Comparison of ENCODE assay signal across 23 cellular contexts in the genomic region with DNA sequence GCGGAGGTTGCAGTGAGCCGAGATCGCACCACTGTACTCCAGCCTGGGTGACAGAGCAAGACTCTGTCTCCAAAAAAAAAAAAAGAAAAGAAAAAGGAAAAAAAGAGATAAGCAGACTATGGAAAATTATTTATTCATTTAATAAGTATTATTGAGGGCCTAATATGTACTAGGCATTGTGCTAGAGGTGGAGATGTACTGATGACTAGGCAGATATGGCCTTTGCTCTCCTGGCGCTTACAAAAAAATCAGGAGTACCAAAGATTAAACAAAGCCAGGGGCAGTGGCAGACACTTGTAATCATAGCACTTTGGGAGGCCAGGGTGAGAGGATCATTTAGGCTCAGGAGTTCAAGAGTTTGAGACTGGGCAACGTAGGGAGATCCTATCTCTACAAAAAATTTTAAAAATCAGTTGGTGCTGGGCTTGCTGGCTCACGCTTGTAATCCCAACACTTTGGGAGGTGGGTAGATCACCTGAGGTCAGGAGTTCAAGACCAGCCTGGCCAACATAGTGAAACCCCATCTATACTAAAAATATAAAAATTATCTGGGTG. TPM values are rescaled to one million over a fixed set of nuclear protein-coding genes. Genes with fewer than 3 reads are reported as not detected.
DNase-seq lines count a peak whose midpoint lies in the region; ATAC-seq and TF ChIP-seq lines count a peak whose summit lies in the region.
"Had no signal": no experiment of that assay in that cellular context is flagged by ENCODE, and none has a peak within 500 bp of the region (broad histone marks: within the 10 kb centered on the region; RNA-seq: fewer than 3 reads in every experiment).

No MANE protein-coding gene starts in this region.

- no peak for TF ChIP-seq CTCF in HEK293 (tag by site-specific recombination; IDR thresholded peaks at IDR 0.05)

- H3K9me3 Mint-ChIP-seq in stimulated activated naive B cell treated with anti-CD40 and anti-IgM and Interleukin-4, amounts not matched to agents 10 μg/mL and 1 μg/mL and 100 μg/mL, for 72 hours, result peaks cover 0 to under 1% of the 10 kb centered on the region in 2 donors

- CTCF ChIA-PET in HEK293 (lab: Yijun Ruan, JAX), result interaction anchor here (0.6 kb wide), 1 partner anchor 194 kb away, joined by 3 read pairs; no protein-coding TSS in a partner anchor

- DNase-seq in T-helper 17 cell, result no peak
- DNase-seq in stimulated activated naive B cell treated with anti-CD40 and anti-IgM and Interleukin-4, amounts not matched to agents 10 μg/mL and 1 μg/mL and 100 μg/mL, for 72 hours, result no peak
- no peak for DNase-seq in activated naive CD4-positive, alpha-beta T cell treated with Interleukin-2 at 50 U/mL for 16 hours
- DNase-seq: 8988T; ACHN; BE2C; C1 segment of cervical spinal cord; CD4-positive, alpha-beta memory T cell; CD4-positive, CD25-positive, alpha-beta regulatory T cell; CD8-positive, alpha-beta memory T cell; COR-L47; DMS 273 treated with DMSO at 0.1 percent for 48 hours; DMS153; DMS53; DMS79; DND-41; EL; GDM1 had no signal

- H3K27ac ChIP-seq in HEK293 (ENCODE audit: extremely low read depth, low read depth, low read length), result no peak overlapping the region
- H3K27ac ChIP-seq: BLaER1 had no signal

- ATAC-seq in T-helper 17 cell (no peak), HG02970 (IDR thresholded peaks at IDR 0.05; ENCODE audit: low FRiP score, unreplicated experiment) (no peak)
- no peak for ATAC-seq in stimulated activated naive B cell treated with anti-CD40 and anti-IgM and Interleukin-4, amounts not matched to agents 10 μg/mL and 1 μg/mL and 100 μg/mL, for 72 hours (replicated peaks)
- ATAC-seq: GM12878 had no signal

- H3K27ac Mint-ChIP-seq in T-helper 17 cell, result peak overlapping the region; percentile 27
- peak overlapping the region; percentile 31 for H3K27ac Mint-ChIP-seq in stimulated activated naive B cell treated with anti-CD40 and anti-IgM and Interleukin-4, amounts not matched to agents 10 μg/mL and 1 μg/mL and 100 μg/mL, for 72 hours
- H3K27ac Mint-ChIP-seq: CD4-positive, alpha-beta memory T cell; CD4-positive, CD25-positive, alpha-beta regulatory T cell had no signal

- H3K9me3 ChIP-seq in HEK293 (ENCODE audit: control insufficient read depth, insufficient read depth, low read depth, low read length) (no peaks in the 10 kb centered on the region), T-helper 17 cell (ENCODE audit: control insufficient read depth, low read length, poor library complexity, severe bottlenecking) (no peaks in the 10 kb centered on the region)
- H3K9me3 ChIP-seq: BE2C, BLaER1 had no signal

- POLR2A ChIA-PET in HEK293 (lab: Yijun Ruan, JAX), result interaction anchor here (0.6 kb wide), 1 partner anchor 143 kb away, joined by 3 read pairs; no protein-coding TSS in a partner anchor

- H3K4me3 Mint-ChIP-seq in T-helper 17 cell, result no peak overlapping the region
- no peak overlapping the region for H3K4me3 Mint-ChIP-seq in stimulated activated naive B cell treated with anti-CD40 and anti-IgM and Interleukin-4, amounts not matched to agents 10 μg/mL and 1 μg/mL and 100 μg/mL, for 72 hours
- H3K4me3 Mint-ChIP-seq: CD4-positive, alpha-beta memory T cell; CD4-positive, CD25-positive, alpha-beta regulatory T cell; CD8-positive, alpha-beta memory T cell had no signal

- H3K36me3 ChIP-seq in HEK293 (ENCODE audit: control insufficient read depth in 2 of 2, insufficient read depth in 1 of 2, low read length in 2 of 2), result no peaks in the 10 kb centered on the region
- H3K36me3 ChIP-seq: BE2C, BLaER1 had no signal

- H3K4me1 Mint-ChIP-seq in T-helper 17 cell, result peaks cover 3% of the 10 kb centered on the region
- H3K4me1 Mint-ChIP-seq in stimulated activated naive B cell treated with anti-CD40 and anti-IgM and Interleukin-4, amounts not matched to agents 10 μg/mL and 1 μg/mL and 100 μg/mL, for 72 hours, result no peaks in the 10 kb centered on the region
- H3K4me1 Mint-ChIP-seq: CD14-positive monocyte had no signal

- H3K4me3 ChIP-seq in HEK293 (ENCODE audit: low read depth, low read length), result no peak overlapping the region
- H3K4me3 ChIP-seq: BLaER1, GM12878 had no signal

- H3K27me3 Mint-ChIP-seq in T-helper 17 cell, result peaks cover 16% of the 10 kb centered on the region
- peaks cover 18 to 22% of the 10 kb centered on the region in 2 donors for H3K27me3 Mint-ChIP-seq in stimulated activated naive B cell treated with anti-CD40 and anti-IgM and Interleukin-4, amounts not matched to agents 10 μg/mL and 1 μg/mL and 100 μg/mL, for 72 hours

- peaks cover 3% of the 10 kb centered on the region for H3K36me3 Mint-ChIP-seq in T-helper 17 cell (ENCODE audit: low read depth)
- H3K36me3 Mint-ChIP-seq in stimulated activated naive B cell treated with anti-CD40 and anti-IgM and Interleukin-4, amounts not matched to agents 10 μg/mL and 1 μg/mL and 100 μg/mL, for 72 hours, result no peaks in the 10 kb centered on the region
- H3K36me3 Mint-ChIP-seq: CD14-positive monocyte; CD4-positive, alpha-beta memory T cell; CD4-positive, CD25-positive, alpha-beta regulatory T cell had no signal

- no peaks in the 10 kb centered on the region for H3K4me1 ChIP-seq in HEK293 (ENCODE audit: control insufficient read depth, insufficient read depth, low read length)
- H3K4me1 ChIP-seq: BE2C, BLaER1 had no signal

TF ChIP-seq in HEK293, 187 proteins besides CTCF, POLR2A, EP300 and RAD21:
- TF ChIP-seq KLF9 (tag by site-specific recombination; IDR thresholded peaks at IDR 0.05; ENCODE audit: low read depth), result no peak
- TF ChIP-seq ZNF121 (tag by site-specific recombination; IDR thresholded peaks at IDR 0.05), result 0 out of 2 replicates have a peak, but pooled peaks have one; percentile 38
- TF ChIP-seq ZNF341 (tag by site-specific recombination; IDR thresholded peaks at IDR 0.05; ENCODE audit: low read depth), result no peak
- no peak for TF ChIP-seq ZNF423 (tag by site-specific recombination; IDR thresholded peaks at IDR 0.05)
- no peak for TF ChIP-seq ZNF561 (tag by site-specific recombination; IDR thresholded peaks at IDR 0.05; ENCODE audit: borderline replicate concordance)
- TF ChIP-seq KLF8 (tag by site-specific recombination; IDR thresholded peaks at IDR 0.05), result no peak
TF ChIP-seq in HEK293: peak in this region for 1.

RNA-seq across cellular contexts. Expression of a gene that starts 10.4 kb away (rescaled TPM):
- 10 to 100 TPM; 71.5 to 72.1 TPM for total RNA-seq in T-helper 17 cell
